ENCODE assay signal across 1 cellular context in the genomic region with DNA sequence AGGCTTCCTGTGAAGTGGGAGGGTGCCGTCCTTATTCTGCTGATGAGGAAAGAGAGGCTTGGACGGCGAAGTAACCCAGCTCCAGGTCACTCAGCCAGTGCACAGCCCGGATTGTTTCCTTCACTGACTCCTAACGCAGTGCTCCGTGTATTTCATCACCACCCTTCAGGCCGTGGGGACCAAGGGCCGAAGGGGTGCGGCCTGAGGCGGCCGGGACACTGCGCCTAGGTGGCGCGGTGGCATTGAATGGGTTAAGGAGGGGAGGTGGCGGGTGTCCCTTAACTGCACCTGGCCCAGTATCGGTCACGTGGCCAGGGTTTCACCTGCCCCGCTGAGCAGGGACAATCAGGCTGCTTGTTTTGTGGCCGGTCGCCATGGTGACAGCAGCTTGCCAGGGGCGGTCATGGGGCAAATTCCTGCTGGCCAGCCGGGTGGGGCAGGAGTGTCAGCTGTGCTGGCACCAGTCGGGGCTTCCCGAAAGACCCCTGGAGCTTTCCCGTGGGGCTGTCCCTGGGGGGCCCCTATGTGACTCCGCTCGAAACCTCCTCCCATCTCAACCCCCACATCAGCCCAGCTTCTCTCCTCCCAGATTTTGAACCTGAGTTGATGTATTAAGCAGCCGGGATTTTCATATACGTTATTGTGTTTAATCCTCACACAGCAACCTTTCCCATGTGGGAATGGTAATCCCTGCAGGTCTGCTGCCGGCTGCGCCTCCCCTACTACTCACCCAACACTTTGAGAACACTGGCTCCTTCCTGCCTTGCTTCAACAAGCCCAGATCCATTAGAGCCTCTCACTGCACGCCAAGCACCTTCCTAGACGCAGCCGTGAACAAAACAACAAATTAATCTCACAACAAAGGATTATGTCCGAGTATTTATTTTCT.
TF ChIP-seq lines count a peak whose summit lies in the region.

No MANE protein-coding gene starts in this region.

TF ChIP-seq in H1, 55 proteins besides CTCF, POLR2A, EP300 and RAD21 (continues in another document):
- no peak for TF ChIP-seq CBX5 (IDR thresholded peaks at IDR 0.05; ENCODE audit: low read depth, low read length)
- TF ChIP-seq JUND (IDR thresholded peaks at IDR 0.05; ENCODE audit: low read length) = no peak
- TF ChIP-seq RFX5 (IDR thresholded peaks at IDR 0.05; ENCODE audit: borderline replicate concordance, low read depth, low read length) = no peak
- peak in 1 of 2 experiments; percentile 81; a peak in 1 of 4 replicates for TF ChIP-seq HDAC2 (IDR thresholded peaks at IDR 0.05; ENCODE audit: borderline replicate concordance in 1 of 2, low read depth in 2 of 2, low read length in 2 of 2)
- TF ChIP-seq, protein P1, sequence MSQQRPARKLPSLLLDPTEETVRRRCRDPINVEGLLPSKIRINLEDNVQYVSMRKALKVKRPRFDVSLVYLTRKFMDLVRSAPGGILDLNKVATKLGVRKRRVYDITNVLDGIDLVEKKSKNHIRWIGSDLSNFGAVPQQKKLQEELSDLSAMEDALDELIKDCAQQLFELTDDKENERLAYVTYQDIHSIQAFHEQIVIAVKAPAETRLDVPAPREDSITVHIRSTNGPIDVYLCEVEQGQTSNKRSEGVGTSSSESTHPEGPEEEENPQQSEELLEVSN (IDR thresholded peaks at IDR 0.05) = peak; percentile 5
- TF ChIP-seq SIX5 (IDR thresholded peaks at IDR 0.05; ENCODE audit: low read depth, low read length) = no peak
- TF ChIP-seq, protein P2, sequence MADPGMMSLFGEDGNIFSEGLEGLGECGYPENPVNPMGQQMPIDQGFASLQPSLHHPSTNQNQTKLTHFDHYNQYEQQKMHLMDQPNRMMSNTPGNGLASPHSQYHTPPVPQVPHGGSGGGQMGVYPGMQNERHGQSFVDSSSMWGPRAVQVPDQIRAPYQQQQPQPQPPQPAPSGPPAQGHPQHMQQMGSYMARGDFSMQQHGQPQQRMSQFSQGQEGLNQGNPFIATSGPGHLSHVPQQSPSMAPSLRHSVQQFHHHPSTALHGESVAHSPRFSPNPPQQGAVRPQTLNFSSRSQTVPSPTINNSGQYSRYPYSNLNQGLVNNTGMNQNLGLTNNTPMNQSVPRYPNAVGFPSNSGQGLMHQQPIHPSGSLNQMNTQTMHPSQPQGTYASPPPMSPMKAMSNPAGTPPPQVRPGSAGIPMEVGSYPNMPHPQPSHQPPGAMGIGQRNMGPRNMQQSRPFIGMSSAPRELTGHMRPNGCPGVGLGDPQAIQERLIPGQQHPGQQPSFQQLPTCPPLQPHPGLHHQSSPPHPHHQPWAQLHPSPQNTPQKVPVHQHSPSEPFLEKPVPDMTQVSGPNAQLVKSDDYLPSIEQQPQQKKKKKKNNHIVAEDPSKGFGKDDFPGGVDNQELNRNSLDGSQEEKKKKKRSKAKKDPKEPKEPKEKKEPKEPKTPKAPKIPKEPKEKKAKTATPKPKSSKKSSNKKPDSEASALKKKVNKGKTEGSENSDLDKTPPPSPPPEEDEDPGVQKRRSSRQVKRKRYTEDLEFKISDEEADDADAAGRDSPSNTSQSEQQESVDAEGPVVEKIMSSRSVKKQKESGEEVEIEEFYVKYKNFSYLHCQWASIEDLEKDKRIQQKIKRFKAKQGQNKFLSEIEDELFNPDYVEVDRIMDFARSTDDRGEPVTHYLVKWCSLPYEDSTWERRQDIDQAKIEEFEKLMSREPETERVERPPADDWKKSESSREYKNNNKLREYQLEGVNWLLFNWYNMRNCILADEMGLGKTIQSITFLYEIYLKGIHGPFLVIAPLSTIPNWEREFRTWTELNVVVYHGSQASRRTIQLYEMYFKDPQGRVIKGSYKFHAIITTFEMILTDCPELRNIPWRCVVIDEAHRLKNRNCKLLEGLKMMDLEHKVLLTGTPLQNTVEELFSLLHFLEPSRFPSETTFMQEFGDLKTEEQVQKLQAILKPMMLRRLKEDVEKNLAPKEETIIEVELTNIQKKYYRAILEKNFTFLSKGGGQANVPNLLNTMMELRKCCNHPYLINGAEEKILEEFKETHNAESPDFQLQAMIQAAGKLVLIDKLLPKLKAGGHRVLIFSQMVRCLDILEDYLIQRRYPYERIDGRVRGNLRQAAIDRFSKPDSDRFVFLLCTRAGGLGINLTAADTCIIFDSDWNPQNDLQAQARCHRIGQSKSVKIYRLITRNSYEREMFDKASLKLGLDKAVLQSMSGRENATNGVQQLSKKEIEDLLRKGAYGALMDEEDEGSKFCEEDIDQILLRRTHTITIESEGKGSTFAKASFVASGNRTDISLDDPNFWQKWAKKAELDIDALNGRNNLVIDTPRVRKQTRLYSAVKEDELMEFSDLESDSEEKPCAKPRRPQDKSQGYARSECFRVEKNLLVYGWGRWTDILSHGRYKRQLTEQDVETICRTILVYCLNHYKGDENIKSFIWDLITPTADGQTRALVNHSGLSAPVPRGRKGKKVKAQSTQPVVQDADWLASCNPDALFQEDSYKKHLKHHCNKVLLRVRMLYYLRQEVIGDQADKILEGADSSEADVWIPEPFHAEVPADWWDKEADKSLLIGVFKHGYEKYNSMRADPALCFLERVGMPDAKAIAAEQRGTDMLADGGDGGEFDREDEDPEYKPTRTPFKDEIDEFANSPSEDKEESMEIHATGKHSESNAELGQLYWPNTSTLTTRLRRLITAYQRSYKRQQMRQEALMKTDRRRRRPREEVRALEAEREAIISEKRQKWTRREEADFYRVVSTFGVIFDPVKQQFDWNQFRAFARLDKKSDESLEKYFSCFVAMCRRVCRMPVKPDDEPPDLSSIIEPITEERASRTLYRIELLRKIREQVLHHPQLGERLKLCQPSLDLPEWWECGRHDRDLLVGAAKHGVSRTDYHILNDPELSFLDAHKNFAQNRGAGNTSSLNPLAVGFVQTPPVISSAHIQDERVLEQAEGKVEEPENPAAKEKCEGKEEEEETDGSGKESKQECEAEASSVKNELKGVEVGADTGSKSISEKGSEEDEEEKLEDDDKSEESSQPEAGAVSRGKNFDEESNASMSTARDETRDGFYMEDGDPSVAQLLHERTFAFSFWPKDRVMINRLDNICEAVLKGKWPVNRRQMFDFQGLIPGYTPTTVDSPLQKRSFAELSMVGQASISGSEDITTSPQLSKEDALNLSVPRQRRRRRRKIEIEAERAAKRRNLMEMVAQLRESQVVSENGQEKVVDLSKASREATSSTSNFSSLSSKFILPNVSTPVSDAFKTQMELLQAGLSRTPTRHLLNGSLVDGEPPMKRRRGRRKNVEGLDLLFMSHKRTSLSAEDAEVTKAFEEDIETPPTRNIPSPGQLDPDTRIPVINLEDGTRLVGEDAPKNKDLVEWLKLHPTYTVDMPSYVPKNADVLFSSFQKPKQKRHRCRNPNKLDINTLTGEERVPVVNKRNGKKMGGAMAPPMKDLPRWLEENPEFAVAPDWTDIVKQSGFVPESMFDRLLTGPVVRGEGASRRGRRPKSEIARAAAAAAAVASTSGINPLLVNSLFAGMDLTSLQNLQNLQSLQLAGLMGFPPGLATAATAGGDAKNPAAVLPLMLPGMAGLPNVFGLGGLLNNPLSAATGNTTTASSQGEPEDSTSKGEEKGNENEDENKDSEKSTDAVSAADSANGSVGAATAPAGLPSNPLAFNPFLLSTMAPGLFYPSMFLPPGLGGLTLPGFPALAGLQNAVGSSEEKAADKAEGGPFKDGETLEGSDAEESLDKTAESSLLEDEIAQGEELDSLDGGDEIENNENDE (IDR thresholded peaks at IDR 0.05; ENCODE audit: insufficient replicate concordance, low read length) = no peak
- peak; percentile 100 for TF ChIP-seq TCF12 (IDR thresholded peaks at IDR 0.05; ENCODE audit: low read depth, low read length)
- TF ChIP-seq SRF (IDR thresholded peaks at IDR 0.05; ENCODE audit: low read depth, low read length) = no peak
- no peak for TF ChIP-seq GABPA (IDR thresholded peaks at IDR 0.05; ENCODE audit: borderline replicate concordance, insufficient read depth, low read length)
- peak; percentile 56 for TF ChIP-seq CREB1 (IDR thresholded peaks at IDR 0.05)
- TF ChIP-seq, protein P3, sequence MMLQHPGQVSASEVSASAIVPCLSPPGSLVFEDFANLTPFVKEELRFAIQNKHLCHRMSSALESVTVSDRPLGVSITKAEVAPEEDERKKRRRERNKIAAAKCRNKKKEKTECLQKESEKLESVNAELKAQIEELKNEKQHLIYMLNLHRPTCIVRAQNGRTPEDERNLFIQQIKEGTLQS (IDR thresholded peaks at IDR 0.05; ENCODE audit: insufficient read depth, low read depth, low read length) = peak; percentile 73
- no peak for TF ChIP-seq KDM1A (IDR thresholded peaks at IDR 0.05; ENCODE audit: borderline replicate concordance, low read length)
- TF ChIP-seq CTBP2 (IDR thresholded peaks at IDR 0.05; ENCODE audit: borderline replicate concordance, insufficient read depth, insufficient read length, low read length) = peak; percentile 57
- peak; percentile 89 for TF ChIP-seq ASH2L (IDR thresholded peaks at IDR 0.05; ENCODE audit: low read length)
- TF ChIP-seq EZH2 (IDR thresholded peaks at IDR 0.05; ENCODE audit: low read depth, low read length, severe bottlenecking) = no peak
- TF ChIP-seq, protein P4, sequence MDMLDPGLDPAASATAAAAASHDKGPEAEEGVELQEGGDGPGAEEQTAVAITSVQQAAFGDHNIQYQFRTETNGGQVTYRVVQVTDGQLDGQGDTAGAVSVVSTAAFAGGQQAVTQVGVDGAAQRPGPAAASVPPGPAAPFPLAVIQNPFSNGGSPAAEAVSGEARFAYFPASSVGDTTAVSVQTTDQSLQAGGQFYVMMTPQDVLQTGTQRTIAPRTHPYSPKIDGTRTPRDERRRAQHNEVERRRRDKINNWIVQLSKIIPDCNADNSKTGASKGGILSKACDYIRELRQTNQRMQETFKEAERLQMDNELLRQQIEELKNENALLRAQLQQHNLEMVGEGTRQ (IDR thresholded peaks at IDR 0.05; ENCODE audit: low read length) = peak; percentile 96
- no peak for TF ChIP-seq BRCA1 (IDR thresholded peaks at IDR 0.05; ENCODE audit: low read depth, low read length)
- no peak for TF ChIP-seq PHF8 (conservative IDR thresholded peaks at IDR 0.05; ENCODE audit: low read depth, low read length)
- no peak for TF ChIP-seq CBX8 (IDR thresholded peaks at IDR 0.05; ENCODE audit: borderline replicate concordance, low read depth, low read length)
- TF ChIP-seq POLR2AphosphoS5 (IDR thresholded peaks at IDR 0.05; ENCODE audit: low read depth, low read length) = peak; percentile 88
- TF ChIP-seq MAFK (IDR thresholded peaks at IDR 0.05; ENCODE audit: low read depth, low read length) = no peak
- no peak for TF ChIP-seq JUN (IDR thresholded peaks at IDR 0.05; ENCODE audit: low read depth, low read length)
- peak; percentile 87; the same call in 1 of the 2 replicates for TF ChIP-seq RXRA (IDR thresholded peaks at IDR 0.05; ENCODE audit: insufficient read depth, low read depth, low read length)
- TF ChIP-seq FOSL1 (IDR thresholded peaks at IDR 0.05; ENCODE audit: insufficient read depth, low read depth, low read length) = no peak
- TF ChIP-seq TAF1 (IDR thresholded peaks at IDR 0.05; ENCODE audit: low read depth, low read length) = peak; percentile 52
- TF ChIP-seq NANOG (IDR thresholded peaks at IDR 0.05; ENCODE audit: insufficient read depth, low read depth, low read length, poor library complexity, severe bottlenecking) = peak; percentile 68
- no peak for TF ChIP-seq RNF2 (IDR thresholded peaks at IDR 0.05; ENCODE audit: borderline replicate concordance, low read depth, low read length, missing control alignments, poor library complexity, severe bottlenecking)
- peak; percentile 96; the same call in 1 of the 2 replicates for TF ChIP-seq RBBP5 (IDR thresholded peaks at IDR 0.05; ENCODE audit: borderline replicate concordance, low read depth, low read length)
- TF ChIP-seq, protein P5, sequence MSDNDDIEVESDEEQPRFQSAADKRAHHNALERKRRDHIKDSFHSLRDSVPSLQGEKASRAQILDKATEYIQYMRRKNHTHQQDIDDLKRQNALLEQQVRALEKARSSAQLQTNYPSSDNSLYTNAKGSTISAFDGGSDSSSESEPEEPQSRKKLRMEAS (IDR thresholded peaks at IDR 0.05) = peak; percentile 90
- peak; percentile 73; the same call in 1 of the 2 replicates for TF ChIP-seq SP4 (IDR thresholded peaks at IDR 0.05; ENCODE audit: low read length)
- TF ChIP-seq SAP30 (IDR thresholded peaks at IDR 0.05; ENCODE audit: insufficient read depth, insufficient replicate concordance, low read length) = no peak
- TF ChIP-seq KDM4A (IDR thresholded peaks at IDR 0.05; ENCODE audit: low read depth, low read length, severe bottlenecking) = no peak
- no peak for TF ChIP-seq SIRT6 (IDR thresholded peaks at IDR 0.05; ENCODE audit: low read length)
- no peak; the same call in 1 of the 2 replicates for TF ChIP-seq BACH1 (IDR thresholded peaks at IDR 0.05; ENCODE audit: low read length)
- TF ChIP-seq ZNF274 (IDR thresholded peaks at IDR 0.05; ENCODE audit: borderline replicate concordance, extremely low read depth, low read length) = no peak
- TF ChIP-seq EGR1 (IDR thresholded peaks at IDR 0.05; ENCODE audit: borderline replicate concordance, low read depth, low read length) = no peak
- TF ChIP-seq TBP (IDR thresholded peaks at IDR 0.05; ENCODE audit: low read depth, low read length) = peak; percentile 9
- peak; percentile 67; the same call in 1 of the 2 replicates for TF ChIP-seq CEBPB (IDR thresholded peaks at IDR 0.05; ENCODE audit: low read depth, low read length)
- peak; percentile 59 for TF ChIP-seq TAF7 (optimal IDR thresholded peaks at IDR 0.05; ENCODE audit: borderline replicate concordance, low read depth, low read length)
- peak; percentile 31 to 36 for TF ChIP-seq BCL11A (IDR thresholded peaks at IDR 0.05; ENCODE audit: low read depth in 2 of 2, low read length in 2 of 2)
- TF ChIP-seq, protein P6, sequence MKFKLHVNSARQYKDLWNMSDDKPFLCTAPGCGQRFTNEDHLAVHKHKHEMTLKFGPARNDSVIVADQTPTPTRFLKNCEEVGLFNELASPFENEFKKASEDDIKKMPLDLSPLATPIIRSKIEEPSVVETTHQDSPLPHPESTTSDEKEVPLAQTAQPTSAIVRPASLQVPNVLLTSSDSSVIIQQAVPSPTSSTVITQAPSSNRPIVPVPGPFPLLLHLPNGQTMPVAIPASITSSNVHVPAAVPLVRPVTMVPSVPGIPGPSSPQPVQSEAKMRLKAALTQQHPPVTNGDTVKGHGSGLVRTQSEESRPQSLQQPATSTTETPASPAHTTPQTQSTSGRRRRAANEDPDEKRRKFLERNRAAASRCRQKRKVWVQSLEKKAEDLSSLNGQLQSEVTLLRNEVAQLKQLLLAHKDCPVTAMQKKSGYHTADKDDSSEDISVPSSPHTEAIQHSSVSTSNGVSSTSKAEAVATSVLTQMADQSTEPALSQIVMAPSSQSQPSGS (IDR thresholded peaks at IDR 0.05; ENCODE audit: low read length) = peak; percentile 60; the same call in 1 of the 2 replicates
- TF ChIP-seq SP1 (IDR thresholded peaks at IDR 0.05; ENCODE audit: low read depth, low read length) = peak; percentile 95
- TF ChIP-seq NRF1 (IDR thresholded peaks at IDR 0.05; ENCODE audit: low read depth, low read length) = no peak
- no peak for TF ChIP-seq YY1 (IDR thresholded peaks at IDR 0.05; ENCODE audit: low read depth, low read length)
- peak; percentile 91 for TF ChIP-seq CHD2 (IDR thresholded peaks at IDR 0.05; ENCODE audit: low read length)
- TF ChIP-seq SP2 (IDR thresholded peaks at IDR 0.05; ENCODE audit: low read length) = no peak
- TF ChIP-seq HDAC6 (IDR thresholded peaks at IDR 0.05; ENCODE audit: low read depth, low read length) = no peak
- no peak for TF ChIP-seq POU5F1 (IDR thresholded peaks at IDR 0.05; ENCODE audit: low read depth, low read length)
- TF ChIP-seq GTF2F1 (IDR thresholded peaks at IDR 0.05; ENCODE audit: borderline replicate concordance, low read depth, low read length) = no peak
- no peak for TF ChIP-seq CHD1 (IDR thresholded peaks at IDR 0.05; ENCODE audit: low read depth, low read length)
- TF ChIP-seq SIN3A (conservative IDR thresholded peaks at IDR 0.05 in 1 of 2, IDR thresholded peaks at IDR 0.05 in 1 of 2; ENCODE audit: low read depth in 1 of 2, low read length in 2 of 2) = peak in 1 of 2 experiments; percentile 16; a peak in 1 of 4 replicates
- TF ChIP-seq KDM5A (IDR thresholded peaks at IDR 0.05; ENCODE audit: low read length) = no peak
- peak; percentile 94 for TF ChIP-seq TEAD4 (IDR thresholded peaks at IDR 0.05; ENCODE audit: low read depth, low read length)
